5 cellular contexts compared by ENCODE assay signal in the genomic region with DNA sequence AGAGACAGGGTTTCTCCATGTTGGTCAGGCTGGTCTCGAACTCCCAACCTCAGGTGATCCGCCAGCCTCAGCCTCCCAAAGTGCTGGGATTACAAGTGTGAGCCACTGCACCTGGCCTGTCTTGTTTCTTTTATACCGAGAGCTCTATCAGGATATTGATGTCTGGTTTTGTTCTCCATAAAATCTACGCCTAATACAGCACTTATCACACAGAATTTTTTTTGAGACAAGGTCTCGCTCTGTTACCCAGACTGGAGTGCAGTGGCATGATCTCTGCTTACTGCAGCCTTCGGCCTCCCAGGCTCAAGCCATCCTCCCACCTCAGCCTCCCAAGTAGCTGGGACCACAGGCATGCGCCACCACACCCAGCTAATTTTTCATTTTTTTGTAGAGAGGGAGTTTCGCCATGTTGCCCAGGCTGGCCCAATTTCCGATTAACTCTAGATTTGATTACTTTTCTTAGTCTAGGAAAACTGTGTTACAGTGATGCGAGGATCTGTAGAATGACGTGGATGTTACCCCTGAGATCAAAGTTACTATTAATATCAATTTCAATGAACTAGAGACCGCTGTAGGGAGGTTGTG. TPM values are rescaled to one million over a fixed set of nuclear protein-coding genes. Genes with fewer than 3 reads are reported as not detected.
DNase-seq lines count a peak whose midpoint lies in the region; ATAC-seq and TF ChIP-seq lines count a peak whose summit lies in the region.
"Not testable (repeated sequence)": the region's sequence is repeated elsewhere in the genome, so short reads cannot be mapped to it uniquely, and the experiment has no call there.

No MANE protein-coding gene starts in this region.

- intact Hi-C loops in breast epithelium (cut with DNase I; ENCODE audit: low total_unique reads) = not testable (repeated sequence)
- intact Hi-C loops in ovary (cut with DNase I) = loop anchor here in 1 of 4 donors (10.0 kb wide), 1 partner anchor 254 kb away; no protein-coding TSS in a partner anchor

- not testable (repeated sequence) for DNase-seq in HFF-Myc (ENCODE audit: extremely low read depth, low read depth); T-cell; breast epithelium (ENCODE audit: low spot score in 2 of 2); ovary

- not testable (repeated sequence) for TF ChIP-seq POLR2A in breast epithelium (IDR thresholded peaks at IDR 0.05); ovary (IDR thresholded peaks at IDR 0.05)

- H3K4me1 Mint-ChIP-seq in T-cell = peaks cover 32 to 39% (median 36%) of the 10 kb centered on the region in 3 donors

- TF ChIP-seq CTCF in HFF-Myc (IDR thresholded peaks at IDR 0.05; ENCODE audit: low read depth, low read length, missing control alignments); breast epithelium (IDR thresholded peaks at IDR 0.05); ovary (IDR thresholded peaks at IDR 0.05): not testable (repeated sequence)

- H3K36me3 ChIP-seq in breast epithelium, ovary: not testable (repeated sequence)
- peaks cover 12% of the 10 kb centered on the region for H3K36me3 ChIP-seq in iPS-15b (ENCODE audit: control insufficient read depth, insufficient read depth, low read length)

- TF ChIP-seq EP300 in ovary (IDR thresholded peaks at IDR 0.05) = not testable (repeated sequence)

- CTCF ChIA-PET in T-cell (lab: Charles Lee) = interaction anchor here in 1 of 2 donors (0.6 to 2.0 kb wide), 4 partner anchors 63 to 259 kb away, joined by 3 to 7 read pairs (median 3); a partner anchor contains a TSS

- not testable (repeated sequence) for H3K27me3 Mint-ChIP-seq in T-cell

- peaks cover 14% of the 10 kb centered on the region for H3K36me3 Mint-ChIP-seq in T-cell

- POLR2A ChIA-PET in T-cell (lab: Charles Lee) = not testable (repeated sequence)

- not testable (repeated sequence) for H3K4me1 ChIP-seq in breast epithelium; iPS-15b (ENCODE audit: control insufficient read depth, insufficient read depth, low read length); ovary (ENCODE audit: insufficient read depth)

- 68 to 80% (median 73%) methylated on average over 12 of the region's 12 CpGs for WGBS in ovary, 3 donors

- peak overlapping the region; percentile 89 to 93 (median 90) for H3K4me3 Mint-ChIP-seq in T-cell

- peak overlapping the region; percentile 82 to 83 for H3K27ac ChIP-seq in breast epithelium
- H3K27ac ChIP-seq in ovary = not testable (repeated sequence)

- not testable (repeated sequence) for H3K9me3 Mint-ChIP-seq in T-cell

- H3K9me3 ChIP-seq in breast epithelium; iPS-15b (ENCODE audit: control insufficient read depth, insufficient read depth, low read length); ovary: not testable (repeated sequence)

- peak overlapping the region; percentile 91 to 97 for H3K27ac Mint-ChIP-seq in T-cell

- H3K27me3 ChIP-seq in breast epithelium; iPS-15b (ENCODE audit: control insufficient read depth, insufficient read depth, low read length); ovary: not testable (repeated sequence)

- H3K9ac ChIP-seq in iPS-15b (ENCODE audit: low read depth, low read length) = not testable (repeated sequence)

- ATAC-seq in T-cell (replicated peaks in 1 of 4) = not testable (repeated sequence)

- peak overlapping the region; percentile 93 for H3K4me3 ChIP-seq in HFF-Myc (replicated peaks; ENCODE audit: low read depth, low read length)
- H3K4me3 ChIP-seq in breast epithelium = peak overlapping the region; percentile 68 to 89 (median 87)
- peak overlapping the region; percentile 93 for H3K4me3 ChIP-seq in iPS-15b (ENCODE audit: low read depth, low read length)
- peak overlapping the region; percentile 57 for H3K4me3 ChIP-seq in ovary

RNA-seq across cellular contexts. Expression of a gene that starts 0.5 kb away (rescaled TPM):
- 10 to 100 TPM; 36.5 to 70.1 (median 62.2) TPM for total RNA-seq in T-cell
- 10 to 100 TPM; 22.7 to 39.4 (median 34.7) TPM for total RNA-seq in breast epithelium
- 10 to 100 TPM; 29.0 to 78.3 (median 54.1) TPM for total RNA-seq in ovary
- polyA plus RNA-seq in ovary = 10 to 100 TPM; 32.9 to 45.3 TPM

RNA-seq across cellular contexts. Expression of a gene that starts 7.2 kb away (rescaled TPM):
- total RNA-seq in T-cell (1 to 10 TPM; 1.9 to 3.7 (median 2.3) TPM), breast epithelium (100 to 1,000 TPM in 2 of 3 donors, 10 to 100 TPM in 1; 84.4 to 361 (median 136) TPM), ovary (100 to 1,000 TPM in 4 of 7 donors, 10 to 100 TPM in 3; 70.0 to 267 (median 174) TPM)
- 100 to 1,000 TPM in 1 of 2 donors, 10 to 100 TPM in 1; 90.2 to 156 TPM for polyA plus RNA-seq in ovary

RNA-seq across cellular contexts. Expression of a gene that starts 13.9 kb away (rescaled TPM):
- total RNA-seq in T-cell = 1 to 10 TPM in 2 of 5 donors, under 1 TPM in 2, not detected in 1; 0.75 to 1.8 (median 0.98) TPM
- 10 to 100 TPM; 17.4 to 46.4 (median 27.2) TPM for total RNA-seq in breast epithelium
- total RNA-seq in ovary = 10 to 100 TPM in 1 of 7 donors, 1 to 10 TPM in 5, under 1 TPM in 1; 0.91 to 25.0 (median 5.1) TPM
- 10 to 100 TPM in 1 of 2 donors, 1 to 10 TPM in 1; 3.2 to 23.2 TPM for polyA plus RNA-seq in ovary

RNA-seq across cellular contexts. Expression of a gene that starts 42.4 kb away (rescaled TPM):
- total RNA-seq in T-cell (100 to 1,000 TPM in 1 of 5 donors, 10 to 100 TPM in 4; 67.0 to 103 (median 89.9) TPM), breast epithelium (10 to 100 TPM; 70.1 to 97.5 (median 82.3) TPM), ovary (100 to 1,000 TPM in 4 of 7 donors, 10 to 100 TPM in 3; 56.9 to 122 (median 105) TPM)
- polyA plus RNA-seq in ovary = 10 to 100 TPM; 32.4 to 71.6 TPM

RNA-seq across cellular contexts. Expression of a gene that starts 53.9 kb away (rescaled TPM):
- total RNA-seq in T-cell = 10 to 100 TPM in 1 of 5 donors, 1 to 10 TPM in 4; 4.1 to 10.6 (median 6.2) TPM
- total RNA-seq in breast epithelium = 1 to 10 TPM in 2 of 3 donors, under 1 TPM in 1; 0.96 to 1.3 (median 1.2) TPM
- 1 to 10 TPM in 1 of 7 donors, under 1 TPM in 6; 0.12 to 1.1 (median 0.66) TPM for total RNA-seq in ovary
- under 1 TPM; 0.40 to 0.74 TPM for polyA plus RNA-seq in ovary

Comparison
In these comparisons a context has a peak if more than half of its experiments do, and no peak if none do; other contexts are left out.
1. RNA of a gene that starts 7.2 kb away (total RNA-seq): 70.0 to 267 TPM in ovary and 84.4 to 361 TPM in breast epithelium; 1.9 to 3.7 TPM in T-cell; every median in the first group is over 10 times any median in the second.
2. Peak in every context shown above with its lines, with median percentiles within 50 percentile points of each other: H3K4me3 ChIP-seq.